Comparison of ENCODE assay signal across 12 cellular contexts in the genomic region with DNA sequence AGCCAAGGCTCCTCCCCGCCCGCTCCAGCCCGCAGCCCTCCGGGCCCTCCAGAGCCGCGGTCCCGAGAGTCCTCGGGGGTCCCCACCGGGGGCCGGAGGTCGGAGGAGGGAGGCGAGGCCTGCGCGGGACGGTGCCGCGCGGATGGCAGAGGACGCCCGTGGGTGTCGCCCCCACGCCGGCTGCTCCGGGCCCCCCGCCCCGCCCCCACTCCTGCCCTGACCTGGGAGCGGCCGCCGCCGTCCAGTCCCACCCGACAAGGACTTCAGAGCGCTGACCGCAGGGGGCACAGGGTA. TPM values are rescaled to one million over a fixed set of nuclear protein-coding genes. Genes with fewer than 3 reads are reported as not detected.
DNase-seq lines count a peak whose midpoint lies in the region; ATAC-seq and TF ChIP-seq lines count a peak whose summit lies in the region.
"Had no signal": no experiment of that assay in that cellular context is flagged by ENCODE, and none has a peak within 500 bp of the region (broad histone marks: within the 10 kb centered on the region; RNA-seq: fewer than 3 reads in every experiment).

No MANE protein-coding gene starts in this region.

- H3K4me1 ChIP-seq in heart left ventricle (peaks cover 0 to 52% (median 7%) of the 10 kb centered on the region in 12 donors), muscle layer of colon (ENCODE audit: insufficient read depth, low read length) (peaks cover 4% of the 10 kb centered on the region), aorta (ENCODE audit: control insufficient read depth in 1 of 2, insufficient read depth in 2 of 2, low read length in 2 of 2) (no peaks in the 10 kb centered on the region)

- H3K27me3 ChIP-seq in heart left ventricle, result peaks cover 0 to 15% (median 0%) of the 10 kb centered on the region in 9 donors
- H3K27me3 ChIP-seq in muscle layer of colon (ENCODE audit: control insufficient read depth in 1 of 2, insufficient read depth in 2 of 2, low read length in 2 of 2), result peaks cover 0 to 31% of the 10 kb centered on the region in 2 donors
- H3K27me3 ChIP-seq in aorta (ENCODE audit: control insufficient read depth in 1 of 2, insufficient read depth in 2 of 2, low read length in 1 of 2), result no peaks in the 10 kb centered on the region
- H3K27me3 ChIP-seq in H7 (ENCODE audit: control insufficient read depth, insufficient read depth, low read length), result no peaks in the 10 kb centered on the region

- H3K27ac ChIP-seq in heart left ventricle (peak overlapping the region in 7 of 12 donors; percentile 34 to 60 (median 41)), muscle layer of colon (ENCODE audit: low read depth, low read length) (no peak overlapping the region), aorta (ENCODE audit: low read depth in 1 of 2, low read length in 2 of 2) (no peak overlapping the region)
- H3K27ac ChIP-seq: A549 had no signal

- WGBS in heart left ventricle, 4 donors, result 3 to 14% (median 7%) methylated on average over 2 to 33 of the region's 33 CpGs
- 2% methylated on average over 25 to 33 of the region's 33 CpGs for WGBS in aorta, 2 donors

- H3K4me3 ChIP-seq in heart left ventricle, result peak overlapping the region; percentile 39 to 78 (median 65)
- H3K4me3 ChIP-seq in epithelial cell of esophagus (ENCODE audit: low read length), result peak overlapping the region; percentile 31
- peak overlapping the region; percentile 25 to 47 for H3K4me3 ChIP-seq in muscle layer of colon (ENCODE audit: low read depth in 1 of 2, low read length in 2 of 2)
- peak overlapping the region; percentile 19 to 28 for H3K4me3 ChIP-seq in aorta (ENCODE audit: low read length in 2 of 2)
- H3K4me3 ChIP-seq in H7 (ENCODE audit: insufficient read depth, low read depth, low read length), result no peak overlapping the region
- H3K4me3 ChIP-seq: A549 had no signal

- H3K9me3 ChIP-seq in heart left ventricle (peaks cover 0 to 9% (median 2%) of the 10 kb centered on the region in 12 donors), muscle layer of colon (ENCODE audit: low read length) (no peaks in the 10 kb centered on the region), aorta (ENCODE audit: control insufficient read depth, low read length) (no peaks in the 10 kb centered on the region)
- H3K9me3 ChIP-seq: A549 had no signal

- no peak for DNase-seq in heart left ventricle
- no peak for DNase-seq in Right ventricle myocardium inferior (ENCODE audit: missing footprints)
- DNase-seq in epithelial cell of esophagus (ENCODE audit: low read depth), result no peak
- DNase-seq in aorta, result no peak
- DNase-seq in DMS53 treated with DMSO at 0.1 percent for 48 hours (lab: John Stamatoyannopoulos, UW; ENCODE audit: unreplicated experiment), result no peak
- no peak for DNase-seq in H7
- DNase-seq: activated effector memory CD4-positive, alpha-beta T cell treated with Interleukin-2 at 50 U/mL for 16 hours; T1000 had no signal

- TF ChIP-seq CTCF in heart left ventricle (IDR thresholded peaks at IDR 0.05), result no peak
- no peak for TF ChIP-seq CTCF in epithelial cell of esophagus (IDR thresholded peaks at IDR 0.05; ENCODE audit: insufficient read depth, low read depth, low read length, missing control alignments)

- H3K36me3 ChIP-seq in heart left ventricle (no peaks in the 10 kb centered on the region), muscle layer of colon (ENCODE audit: insufficient read depth, low read length) (no peaks in the 10 kb centered on the region), aorta (ENCODE audit: control insufficient read depth in 1 of 2, insufficient read depth in 2 of 2, low read length in 1 of 2) (no peaks in the 10 kb centered on the region), H7 (replicated peaks; ENCODE audit: control insufficient read depth, insufficient read depth, low read length) (no peaks in the 10 kb centered on the region)

- TF ChIP-seq POLR2A in heart left ventricle (IDR thresholded peaks at IDR 0.05), result no peak

- no peak overlapping the region for H3K9ac ChIP-seq in muscle layer of colon (ENCODE audit: low read length)

- ATAC-seq in heart left ventricle (peak in 1 of 4 donors; percentile 8), Right ventricle myocardium inferior (no peak), aorta (ENCODE audit: low FRiP score) (no peak), GM21360 (IDR thresholded peaks at IDR 0.05; ENCODE audit: unreplicated experiment) (no peak)
- ATAC-seq: A549, HCT116 had no signal

- intact Hi-C loops in heart left ventricle (cut with DNase I) (loop anchor here in 5 of 10 donors (5.0 to 10.0 kb wide), 7 partner anchors 53 to 335 kb away; a partner anchor contains a TSS), Right ventricle myocardium inferior (cut with DNase I) (loop anchor here (5.0 to 10.0 kb wide), 2 partner anchors 58 to 105 kb away; a partner anchor contains a TSS), aorta (cut with DNase I) (loop anchor here in 1 of 2 donors (5.0 kb wide), 2 partner anchors 58 to 382 kb away; a partner anchor contains a TSS)

RNA-seq across cellular contexts. Expression of a gene that starts 57.2 kb away (rescaled TPM):
- 100 to 1,000 TPM; 123 to 195 (median 162) TPM for total RNA-seq in heart left ventricle
- polyA plus RNA-seq in heart left ventricle, result 100 to 1,000 TPM; 118 to 237 TPM
- 195 TPM for total RNA-seq in Right ventricle myocardium inferior
- total RNA-seq in aorta, result 100 to 1,000 TPM; 130 to 143 TPM
- polyA plus RNA-seq in aorta, result 100 to 1,000 TPM; 118 to 126 TPM
- 206 and 230 TPM in 2 replicates for total RNA-seq in H7 (2014; rRNA removed; shearing (Covaris generic))

Comparison
In these comparisons a context has a peak if more than half of its experiments do, and no peak if none do; other contexts are left out.
1. H3K27ac ChIP-seq: peak in heart left ventricle (7 of 12); none in muscle layer of colon (single experiment) and aorta (0 of 2).